9 cellular contexts compared by ENCODE assay signal in genomic region chr19:35544110-35544802, GRCh38. TPM values are rescaled to one million over a fixed set of nuclear protein-coding genes. Genes with fewer than 3 reads are reported as not detected.
DNase-seq lines count a peak whose midpoint lies in the region; ATAC-seq, FAIRE-seq and TF ChIP-seq lines count a peak whose summit lies in the region.
"Had no signal": no experiment of that assay in that cellular context is flagged by ENCODE, and none has a peak within 500 bp of the region (broad histone marks: within the 10 kb centered on the region; RNA-seq: fewer than 3 reads in every experiment).

No MANE protein-coding gene starts in this region.

- ATAC-seq in A549: no peak
- ATAC-seq in activated CD4-positive, CD25-positive, alpha-beta regulatory T cell treated with anti-CD3 and anti-CD28 coated beads, Interleukin-2, amount 50 U/mL, for 24 hours: no peak
- no peak for ATAC-seq in HG02938 (IDR thresholded peaks at IDR 0.05; ENCODE audit: unreplicated experiment)

- peaks cover 14% of the 10 kb centered on the region for H3K4me1 ChIP-seq in A549

- intact Hi-C loops in MCF 10A (cut with micrococcal nuclease): loop anchor here (2.0 kb wide), 1 partner anchor 25 kb away; no protein-coding TSS in a partner anchor

- no peaks in the 10 kb centered on the region for H3K9me3 Mint-ChIP-seq in MCF 10A (ENCODE audit: unreplicated experiment)
- no peaks in the 10 kb centered on the region for H3K9me3 Mint-ChIP-seq in mesothelial cell of epicardium

- H3K4me3 ChIP-seq in A549: peak overlapping the region; percentile 86
- peak overlapping the region; percentile 94 for H3K4me3 ChIP-seq in HL-60 (replicated peaks; ENCODE audit: insufficient read depth, low read length)

- H3K4me1 Mint-ChIP-seq in MCF 10A (ENCODE audit: insufficient read depth, unreplicated experiment): peaks cover 31% of the 10 kb centered on the region
- peaks cover 24% of the 10 kb centered on the region for H3K4me1 Mint-ChIP-seq in mesothelial cell of epicardium

- TF ChIP-seq RAD21 in A549 (conservative IDR thresholded peaks at IDR 0.05 in 1 of 2, IDR thresholded peaks at IDR 0.05 in 1 of 2): no peak

- POLR2A ChIA-PET in A549 (lab: Yijun Ruan, JAX): interaction anchor here (0.6 to 0.9 kb wide), 2 partner anchors 14 to 104 kb away, joined by 3 read pairs; partner anchors contain the start of gene COX6B1
- POLR2A ChIA-PET in MCF 10A (lab: Yijun Ruan, JAX): interaction anchor here (0.5 to 1.3 kb wide), 9 partner anchors 8 to 174 kb away, joined by 3 to 5 read pairs (median 4); no protein-coding TSS in a partner anchor

- H3K27ac ChIP-seq in A549 (peak overlapping the region; percentile 88 to 93), HL-60 (replicated peaks) (no peak overlapping the region; the same call in 1 of the 2 replicates)

- no peak for TF ChIP-seq EP300 in A549 (IDR thresholded peaks at IDR 0.05)

- no peak for TF ChIP-seq POLR2A in A549 (IDR thresholded peaks at IDR 0.05; ENCODE audit: low read length)

- DNase-seq in A549 (ENCODE audit: low read depth in 1 of 2, low spot score in 1 of 2) (no peak), HL-60 (ENCODE audit: low read depth in 1 of 2, low spot score in 1 of 2) (no peak), MCF 10A (ENCODE audit: unreplicated experiment) (no peak), mesothelial cell of epicardium (ENCODE audit: low spot score in 2 of 2, unreplicated experiment in 2 of 2) (no peak)
- DNase-seq in stimulated activated naive CD4-positive, alpha-beta T cell treated with Interleukin-2 at 50 U/mL for 16 hours (lab: John Stamatoyannopoulos, UW): no peak
- no peak for DNase-seq in stimulated activated CD4-positive, alpha-beta T cell treated with anti-CD3 and anti-CD28 coated beads, Interleukin-1b, Interleukin-23, amount 100 ng/mL, for 48 hours
- DNase-seq: activated CD4-positive, alpha-beta T cell treated with anti-CD3 and anti-CD28 coated beads, Interleukin-2, amount 50 U/mL, for 4 hours had no signal

- H3K27ac Mint-ChIP-seq in MCF 10A (ENCODE audit: low read depth, unreplicated experiment): peak overlapping the region; percentile 92
- H3K27ac Mint-ChIP-seq in mesothelial cell of epicardium: peak overlapping the region; percentile 77

- H3K4me2 ChIP-seq in A549: peak overlapping the region; percentile 85

- WGBS in A549 (ENCODE audit: missing lambda C conversion rate): 76% methylated on average over 3 of the region's 3 CpGs

- peaks cover 9% of the 10 kb centered on the region for H3K36me3 Mint-ChIP-seq in MCF 10A (ENCODE audit: insufficient read depth, unreplicated experiment)
- peaks cover 4% of the 10 kb centered on the region for H3K36me3 Mint-ChIP-seq in mesothelial cell of epicardium

- CTCF ChIA-PET in A549 (lab: Yijun Ruan, JAX) (interaction anchor here (0.8 to 2.6 kb wide), 5 partner anchors 10 to 36 kb away, joined by 3 to 24 read pairs (median 6); no protein-coding TSS in a partner anchor), MCF 10A (lab: Yijun Ruan, JAX) (interaction anchor here (0.5 kb wide), 1 partner anchor 149 kb away, joined by 4 read pairs; no protein-coding TSS in a partner anchor)

- FAIRE-seq in A549 (lab: Jason Lieb, UNC): no peak

- BruUV-seq in MCF 10A (replicated peaks; lab: Mats Ljungman, UMichigan): no TSS peak

- H3K27me3 Mint-ChIP-seq in MCF 10A (ENCODE audit: insufficient read depth, unreplicated experiment): no peaks in the 10 kb centered on the region
- no peaks in the 10 kb centered on the region for H3K27me3 Mint-ChIP-seq in mesothelial cell of epicardium (ENCODE audit: low read depth)

- TF ChIP-seq CTCF in A549 (IDR thresholded peaks at IDR 0.05) (no peak), HL-60 (IDR thresholded peaks at IDR 0.05; ENCODE audit: insufficient read depth, low read length) (no peak), MCF 10A (IDR thresholded peaks at IDR 0.05; ENCODE audit: unreplicated experiment) (no peak), mesothelial cell of epicardium (IDR thresholded peaks at IDR 0.05; ENCODE audit: unreplicated experiment) (no peak)

- H3K4me3 Mint-ChIP-seq in MCF 10A (ENCODE audit: unreplicated experiment) (peak overlapping the region; percentile 89), mesothelial cell of epicardium (peak overlapping the region; percentile 93)

- H3K27me3 ChIP-seq in HL-60 (ENCODE audit: insufficient read depth, poor library complexity, severe bottlenecking): no peaks in the 10 kb centered on the region

- H3K9me3 ChIP-seq in A549: no peaks in the 10 kb centered on the region

TF ChIP-seq in A549, 52 proteins besides CTCF, POLR2A, EP300 and RAD21:
- TF ChIP-seq SMC3 (IDR thresholded peaks at IDR 0.05) (no peak), HOXA7 (CRISPR knock-in tag; IDR thresholded peaks at IDR 0.05) (0 out of 2 replicates have a peak, but pooled peaks have one; percentile 24), TP53 (CRISPR knock-in tag; IDR thresholded peaks at IDR 0.05) (0 out of 2 replicates have a peak, but pooled peaks have one; percentile 72), CHD4 (IDR thresholded peaks at IDR 0.05; ENCODE audit: borderline replicate concordance) (no peak), ZC3H11A (IDR thresholded peaks at IDR 0.05) (no peak), GATA3 (IDR thresholded peaks at IDR 0.05; ENCODE audit: borderline replicate concordance) (no peak), NR3C1 (IDR thresholded peaks at IDR 0.05) (no peak), FOSL2 (IDR thresholded peaks at IDR 0.05) (no peak), FOSL2 (CRISPR knock-in tag; IDR thresholded peaks at IDR 0.05) (no peak)

RNA-seq across cellular contexts. Expression of gene TMEM147, which starts 1.2 kb away (rescaled TPM):
- 335 and 446 TPM in 2 replicates for polyA plus RNA-seq in A549 (2011; rRNA removed)
- polyA plus RNA-seq in A549 (2012; cell fraction: cytosol; rRNA removed): 741 and 749 TPM in 2 replicates
- polyA plus RNA-seq in A549 (2012; cell fraction: nucleus; rRNA removed): 488 and 490 TPM in 2 replicates
- polyA plus RNA-seq in A549 (2017; fragmentation: RNase III; extraction: RNeasy Plus Mini Kit Qiagen cat#74134 plus additional on column Dnase treatment): 257 to 282 TPM (median 257 TPM) in 3 replicates
- polyA minus RNA-seq in A549 (2011; rRNA and poly(A)+ RNA removed): 346 and 499 TPM in 2 replicates
- 110 and 123 TPM in 2 replicates for total RNA-seq in MCF 10A (2022)
- 82.2 to 82.7 TPM (median 82.3 TPM) in 3 replicates for total RNA-seq in mesothelial cell of epicardium

RNA-seq across cellular contexts. Expression of gene GAPDHS, which starts 11.0 kb away (rescaled TPM):
- polyA plus RNA-seq in A549 (2011; rRNA removed): not detected in 2 replicates
- polyA plus RNA-seq in A549 (2012; cell fraction: cytosol; rRNA removed): 0.03 TPM in 1 of 2 replicates, not detected in the other
- polyA plus RNA-seq in A549 (2012; cell fraction: nucleus; rRNA removed): not detected in 2 replicates
- polyA plus RNA-seq in A549 (2017; fragmentation: RNase III; extraction: RNeasy Plus Mini Kit Qiagen cat#74134 plus additional on column Dnase treatment): not detected in 3 replicates
- polyA minus RNA-seq in A549 (2011; rRNA and poly(A)+ RNA removed): not detected in 2 replicates
- total RNA-seq in MCF 10A (2022): not detected in 2 replicates
- total RNA-seq in mesothelial cell of epicardium: not detected in 3 replicates

RNA-seq across cellular contexts. Expression of gene SBSN, which starts 16.1 kb away (rescaled TPM):
- polyA plus RNA-seq in A549 (2011; rRNA removed) (0.28 TPM in 2 replicates), A549 (2017; fragmentation: RNase III; extraction: RNeasy Plus Mini Kit Qiagen cat#74134 plus additional on column Dnase treatment) (0.67 to 1.1 TPM (median 0.89 TPM) in 3 replicates)
- polyA plus RNA-seq in A549 (2012; cell fraction: cytosol; rRNA removed): 0.21 and 0.57 TPM in 2 replicates
- polyA plus RNA-seq in A549 (2012; cell fraction: nucleus; rRNA removed): 0.18 and 0.44 TPM in 2 replicates
- polyA minus RNA-seq in A549 (2011; rRNA and poly(A)+ RNA removed): 0.25 and 0.39 TPM in 2 replicates
- total RNA-seq in MCF 10A (2022) (0.61 TPM in 1 of 2 replicates, not detected in the other), mesothelial cell of epicardium (0.32 to 0.49 TPM (median 0.47 TPM) in 3 replicates)

RNA-seq across cellular contexts. Expression of gene ATP4A, which starts 19.2 kb away (rescaled TPM):
- not detected in 2 replicates for polyA plus RNA-seq in A549 (2011; rRNA removed)
- polyA plus RNA-seq in A549 (2012; cell fraction: cytosol; rRNA removed): 0.03 TPM in 1 of 2 replicates, not detected in the other
- 0.11 and 0.16 TPM in 2 replicates for polyA plus RNA-seq in A549 (2012; cell fraction: nucleus; rRNA removed)
- 0.05 TPM in 1 of 3 replicates, not detected in the others for polyA plus RNA-seq in A549 (2017; fragmentation: RNase III; extraction: RNeasy Plus Mini Kit Qiagen cat#74134 plus additional on column Dnase treatment)
- polyA minus RNA-seq in A549 (2011; rRNA and poly(A)+ RNA removed): not detected in 2 replicates
- total RNA-seq in MCF 10A (2022): not detected in 2 replicates
- 0.11 to 0.22 TPM (median 0.16 TPM) in 3 replicates for total RNA-seq in mesothelial cell of epicardium

RNA-seq across cellular contexts. Expression of gene DMKN, which starts 30.8 kb away (rescaled TPM):
- polyA plus RNA-seq in A549 (2011; rRNA removed) (18.0 and 21.5 TPM in 2 replicates), A549 (2017; fragmentation: RNase III; extraction: RNeasy Plus Mini Kit Qiagen cat#74134 plus additional on column Dnase treatment) (37.0 to 41.6 TPM (median 40.6 TPM) in 3 replicates)
- polyA plus RNA-seq in A549 (2012; cell fraction: cytosol; rRNA removed): 5.7 and 7.9 TPM in 2 replicates
- polyA plus RNA-seq in A549 (2012; cell fraction: nucleus; rRNA removed): 5.5 and 8.3 TPM in 2 replicates
- 8.1 and 12.2 TPM in 2 replicates for polyA minus RNA-seq in A549 (2011; rRNA and poly(A)+ RNA removed)
- total RNA-seq in MCF 10A (2022) (86.2 and 90.7 TPM in 2 replicates), mesothelial cell of epicardium (161 to 172 TPM (median 171 TPM) in 3 replicates)
